In genomic region chr1:208351838-208352237, GRCh38 we compare ENCODE assay signal across 20 cellular contexts.
A peak's percentile ranks its signal among the peaks of the same experiment; 100 is the strongest.
DNase-seq lines count a peak whose midpoint lies in the region; ATAC-seq, FAIRE-seq and TF ChIP-seq lines count a peak whose summit lies in the region.
"Had no signal": no experiment of that assay in that cellular context is flagged by ENCODE, and none has a peak within 500 bp of the region (broad histone marks: within the 10 kb centered on the region; RNA-seq: fewer than 3 reads in every experiment).

No MANE protein-coding gene starts in this region.

- no peak overlapping the region for H2BK15ac ChIP-seq in mesendoderm (replicated peaks; ENCODE audit: low read depth)

- no peak for FAIRE-seq in pancreas (lab: Jason Lieb, UNC)
- FAIRE-seq: A549, G401.6, GM12892, H54 had no signal

- no peak overlapping the region for H2AK5ac ChIP-seq in mesendoderm (ENCODE audit: low read length)

- no peaks in the 10 kb centered on the region for H3K79me2 ChIP-seq in mesendoderm (ENCODE audit: control insufficient read depth, insufficient read depth, low read length)

- H3K27ac ChIP-seq in mesendoderm (ENCODE audit: low read depth, low read length) (no peak overlapping the region), pancreas (no peak overlapping the region)
- H3K27ac ChIP-seq: A549 had no signal

- H4K5ac ChIP-seq in mesendoderm (ENCODE audit: low read length), result no peak overlapping the region

- DNase-seq in Daoy (ENCODE audit: low read depth), result peak; percentile 41
- DNase-seq in HT1080 (ENCODE audit: low read depth), result peak; percentile 7
- peak; percentile 61 for DNase-seq in mesendoderm
- no peak for DNase-seq in pancreas
- DNase-seq in NCI-H345 treated with DMSO at 0.1 percent for 48 hours (lab: John Stamatoyannopoulos, UW; ENCODE audit: unreplicated experiment), result no peak
- DNase-seq: 8988T; ACHN; C1 segment of cervical spinal cord; Calu3; CD4-positive, alpha-beta memory T cell; COR-L47; DMS79 treated with DMSO at 0.1 percent for 48 hours; GOT3 had no signal

- no peak overlapping the region for H3K4ac ChIP-seq in mesendoderm (ENCODE audit: low read depth, low read length)

- H3K18ac ChIP-seq in mesendoderm (ENCODE audit: low read length), result no peak overlapping the region

- no peaks in the 10 kb centered on the region for H3K36me3 ChIP-seq in mesendoderm (ENCODE audit: control insufficient read depth, insufficient read depth, low read length)
- H3K36me3 ChIP-seq in pancreas, result no peaks in the 10 kb centered on the region
- H3K36me3 ChIP-seq: HAP-1 had no signal

- H3K79me1 ChIP-seq in mesendoderm (ENCODE audit: low read length), result no peaks in the 10 kb centered on the region

- H2BK120ac ChIP-seq in mesendoderm (ENCODE audit: low read depth, low read length), result no peak overlapping the region

- TF ChIP-seq CTCF in pancreas (IDR thresholded peaks at IDR 0.05), result no peak

- H3K4me1 ChIP-seq in mesendoderm (ENCODE audit: control insufficient read depth, low read depth, low read length) (peaks cover 6% of the 10 kb centered on the region), pancreas (no peaks in the 10 kb centered on the region)
- H3K4me1 ChIP-seq: A549, HAP-1 had no signal

- H2BK5ac ChIP-seq in mesendoderm (ENCODE audit: low read length), result no peak overlapping the region

- no peak overlapping the region for H4K8ac ChIP-seq in mesendoderm (ENCODE audit: low read depth, low read length)

- H3K23ac ChIP-seq in mesendoderm (ENCODE audit: low read length), result no peak overlapping the region

- no peak overlapping the region for H3K56ac ChIP-seq in mesendoderm (ENCODE audit: low read length)

- no CpG with 5 or more reads among the region's 8 CpGs for WGBS in mesendoderm (ENCODE audit: extremely low coverage, insufficient coverage, low lambda C conversion rate)
- 83 to 84% methylated on average over 8 of the region's 8 CpGs for WGBS in pancreas, 2 donors

- intact Hi-C loops in pancreas (cut with DNase I), result no loop called here

- no peak overlapping the region for H3K4me3 ChIP-seq in mesendoderm (ENCODE audit: low read length)
- no peak overlapping the region for H3K4me3 ChIP-seq in pancreas
- H3K4me3 ChIP-seq: A549, HAP-1 had no signal

- no peak overlapping the region for H3K9ac ChIP-seq in mesendoderm (ENCODE audit: low read length)

- no peak for ATAC-seq in SK-N-SH treated with all-trans-retinoic acid at 6 μM for 48 hours
- ATAC-seq in HG03139 (IDR thresholded peaks at IDR 0.05; ENCODE audit: unreplicated experiment), result no peak
- ATAC-seq in pancreas, result no peak
- ATAC-seq: A549 had no signal

- H3K27me3 ChIP-seq in mesendoderm (ENCODE audit: insufficient read depth, low read length, poor library complexity) (no peaks in the 10 kb centered on the region), pancreas (no peaks in the 10 kb centered on the region)

- no peak overlapping the region for H3K4me2 ChIP-seq in mesendoderm (ENCODE audit: low read length)
- H3K4me2 ChIP-seq: A549 had no signal

- no peaks in the 10 kb centered on the region for H3K9me3 ChIP-seq in pancreas
- H3K9me3 ChIP-seq: A549, HAP-1 had no signal

TF ChIP-seq in SK-N-SH treated with all-trans-retinoic acid at 6 μM for 48 hours, 23 proteins besides CTCF, POLR2A, EP300 and RAD21:
- TF ChIP-seq POU6F1 (CRISPR knock-in tag; IDR thresholded peaks at IDR 0.05; ENCODE audit: borderline replicate concordance, low read depth) (no peak), ZNF565 (CRISPR knock-in tag; conservative IDR thresholded peaks at IDR 0.05; ENCODE audit: low read depth) (no peak), TOX (CRISPR knock-in tag; IDR thresholded peaks at IDR 0.05; ENCODE audit: borderline replicate concordance) (no peak), ARNTL (CRISPR knock-in tag; IDR thresholded peaks at IDR 0.05; ENCODE audit: borderline replicate concordance, low read depth) (no peak), OSR1 (CRISPR knock-in tag; IDR thresholded peaks at IDR 0.05) (no peak), TCF4 (CRISPR knock-in tag; IDR thresholded peaks at IDR 0.05; ENCODE audit: borderline replicate concordance) (peak; percentile 65), ZFP3 (CRISPR knock-in tag; IDR thresholded peaks at IDR 0.05) (no peak), BACH2 (CRISPR knock-in tag; IDR thresholded peaks at IDR 0.05; ENCODE audit: borderline replicate concordance) (no peak), ISL1 (CRISPR knock-in tag; IDR thresholded peaks at IDR 0.05) (no peak)
- TF ChIP-seq, protein P1, sequence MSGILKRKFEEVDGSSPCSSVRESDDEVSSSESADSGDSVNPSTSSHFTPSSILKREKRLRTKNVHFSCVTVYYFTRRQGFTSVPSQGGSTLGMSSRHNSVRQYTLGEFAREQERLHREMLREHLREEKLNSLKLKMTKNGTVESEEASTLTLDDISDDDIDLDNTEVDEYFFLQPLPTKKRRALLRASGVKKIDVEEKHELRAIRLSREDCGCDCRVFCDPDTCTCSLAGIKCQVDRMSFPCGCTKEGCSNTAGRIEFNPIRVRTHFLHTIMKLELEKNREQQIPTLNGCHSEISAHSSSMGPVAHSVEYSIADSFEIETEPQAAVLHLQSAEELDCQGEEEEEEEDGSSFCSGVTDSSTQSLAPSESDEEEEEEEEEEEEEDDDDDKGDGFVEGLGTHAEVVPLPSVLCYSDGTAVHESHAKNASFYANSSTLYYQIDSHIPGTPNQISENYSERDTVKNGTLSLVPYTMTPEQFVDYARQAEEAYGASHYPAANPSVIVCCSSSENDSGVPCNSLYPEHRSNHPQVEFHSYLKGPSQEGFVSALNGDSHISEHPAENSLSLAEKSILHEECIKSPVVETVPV (CRISPR knock-in tag; IDR thresholded peaks at IDR 0.05), result peak; percentile 67; the same call in 1 of the 2 replicates

Comparison
In these comparisons a context has a peak if more than half of its experiments do, and no peak if none do; other contexts are left out.
1. DNase-seq: peak in Daoy (single experiment), HT1080 (single experiment) and mesendoderm (single experiment); none in pancreas (0 of 6) and NCI-H345 treated with DMSO at 0.1 percent for 48 hours (single experiment).